ENCODE assay signal across 19 cellular contexts in the genomic region with DNA sequence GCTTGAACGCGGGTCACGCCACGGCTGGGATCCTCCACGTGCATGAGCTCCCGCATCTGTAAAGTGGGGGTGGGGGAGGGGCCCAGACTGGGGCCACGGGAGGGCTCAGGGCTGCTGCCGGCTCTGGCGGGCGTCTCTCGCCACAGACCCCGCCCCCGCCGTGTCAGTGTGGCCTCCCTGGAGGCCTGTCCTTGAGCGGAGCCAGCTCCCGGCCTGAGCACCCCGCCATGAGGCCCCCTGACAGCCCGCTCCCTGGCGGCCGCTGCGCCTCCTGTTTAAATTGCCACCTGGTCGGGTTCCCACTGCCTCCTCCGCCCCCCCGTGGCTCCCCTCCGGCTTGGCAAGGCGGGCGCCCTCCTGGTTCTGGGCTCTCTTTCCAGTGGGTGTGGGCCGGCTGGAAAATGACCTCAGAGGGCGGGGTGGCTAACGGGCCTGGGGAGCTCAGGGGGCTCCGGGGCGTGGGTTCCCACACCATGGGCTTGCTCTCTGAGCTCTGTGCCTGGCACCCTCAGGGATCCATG. TPM values are rescaled to one million over a fixed set of nuclear protein-coding genes. Genes with fewer than 3 reads are reported as not detected.
DNase-seq lines count a peak whose midpoint lies in the region; ATAC-seq and TF ChIP-seq lines count a peak whose summit lies in the region.
"Had no signal": no experiment of that assay in that cellular context is flagged by ENCODE, and none has a peak within 500 bp of the region (broad histone marks: within the 10 kb centered on the region; RNA-seq: fewer than 3 reads in every experiment).

No MANE protein-coding gene starts in this region.

- peaks cover 4% of the 10 kb centered on the region for H3K79me1 ChIP-seq in neuronal stem cell (ENCODE audit: low read depth, low read length)

- POLR2A ChIA-PET in HEK293 (lab: Yijun Ruan, JAX): interaction anchor here (0.5 to 0.7 kb wide), 3 partner anchors 40 to 906 kb away, joined by 5 to 6 read pairs (median 5); partner anchors contain the start of gene DECR2

- no peak overlapping the region for H2AFZ ChIP-seq in neuronal stem cell (ENCODE audit: low read length)

- peak overlapping the region; percentile 99 for H2AK5ac ChIP-seq in neuronal stem cell (ENCODE audit: low read depth, low read length)

- H3K27ac ChIP-seq in HEK293 (ENCODE audit: extremely low read depth, low read depth, low read length): no peak overlapping the region
- peak overlapping the region in 1 of 2 donors; percentile 45 for H3K27ac ChIP-seq in coronary artery
- no peak overlapping the region for H3K27ac ChIP-seq in neuronal stem cell (replicated peaks; ENCODE audit: low read length)

- no peaks in the 10 kb centered on the region for H3K9me3 ChIP-seq in HEK293 (ENCODE audit: control insufficient read depth, insufficient read depth, low read depth, low read length)
- H3K9me3 ChIP-seq in neuronal stem cell (replicated peaks in 1 of 2; ENCODE audit: control insufficient read depth in 2 of 2, insufficient read depth in 1 of 2, low read depth in 1 of 2, low read length in 2 of 2): peaks cover 0 to 4% of the 10 kb centered on the region in 2 donors
- H3K9me3 ChIP-seq: MG63 had no signal

- H4K8ac ChIP-seq in neuronal stem cell (ENCODE audit: low read depth, low read length): no peak overlapping the region

- no peaks in the 10 kb centered on the region for H3K4me1 ChIP-seq in HEK293 (ENCODE audit: control insufficient read depth, insufficient read depth, low read length)
- peaks cover 6 to 16% of the 10 kb centered on the region in 2 donors for H3K4me1 ChIP-seq in neuronal stem cell (ENCODE audit: control insufficient read depth in 2 of 2, insufficient read depth in 1 of 2, low read depth in 1 of 2, low read length in 2 of 2)

- H3K4me2 ChIP-seq in neuronal stem cell (ENCODE audit: insufficient read depth, low read length, poor library complexity, severe bottlenecking): no peak overlapping the region

- peak overlapping the region; percentile 53 for H2BK5ac ChIP-seq in neuronal stem cell (ENCODE audit: low read length)

- DNase-seq in NCI-H345 (lab: John Stamatoyannopoulos, UW) (peak; percentile 12), NCI-H345 treated with DMSO at 0.1 percent for 48 hours (lab: John Stamatoyannopoulos, UW; ENCODE audit: unreplicated experiment) (no peak), coronary artery (ENCODE audit: low spot score) (no peak), neuronal stem cell (ENCODE audit: low spot score) (no peak), iPS-NIHi7 (ENCODE audit: extremely low spot score) (no peak), NCI-H446 treated with DMSO at 0.1 percent for 48 hours (lab: John Stamatoyannopoulos, UW) (no peak)
- DNase-seq: Calu3; CD4-positive, CD25-positive, alpha-beta regulatory T cell; DND-41; GDM1; MG63; NCI-H1105; NCI-H1930; NCI-H526 treated with DMSO at 0.1 percent for 48 hours; NK-92 treated with Interleukin-12 subunit alpha and Interleukin-12 subunit beta, amount 100 ng/mL, for 24 hours; OCI-M1 had no signal

- H2BK15ac ChIP-seq in neuronal stem cell (ENCODE audit: low read length): no peak overlapping the region

- WGBS in neuronal stem cell (ENCODE audit: extremely low coverage in 2 of 2, insufficient read length in 2 of 2, insufficient replicate concordance in 1 of 2), 2 donors: no CpG with 5 or more reads among the region's 32 CpGs

- no peak overlapping the region for H3K9ac ChIP-seq in neuronal stem cell (ENCODE audit: low read depth, low read length, poor library complexity)

- H4K91ac ChIP-seq in neuronal stem cell (ENCODE audit: low read depth, low read length, poor library complexity): no peak overlapping the region

- peak overlapping the region; percentile 70 for H3K18ac ChIP-seq in neuronal stem cell (ENCODE audit: low read length)

- ATAC-seq in GM18517 (IDR thresholded peaks at IDR 0.05; ENCODE audit: unreplicated experiment): no peak
- ATAC-seq: SK-N-SH treated with all-trans-retinoic acid at 6 μM for 48 hours had no signal

- H3K27me3 ChIP-seq in neuronal stem cell (ENCODE audit: control insufficient read depth in 3 of 3, insufficient read depth in 3 of 3, low read depth in 1 of 3, low read length in 3 of 3): peaks cover 0 to 6% (median 0%) of the 10 kb centered on the region in 3 experiments

- H3K4me3 ChIP-seq in HEK293 (ENCODE audit: low read depth, low read length): no peak overlapping the region
- H3K4me3 ChIP-seq in coronary artery: peak overlapping the region; percentile 28
- H3K4me3 ChIP-seq in neuronal stem cell (ENCODE audit: low read length in 2 of 2): no peak overlapping the region
- H3K4me3 ChIP-seq: MG63 had no signal

- peak overlapping the region; percentile 90 for H2BK12ac ChIP-seq in neuronal stem cell (ENCODE audit: low read length)

- no peak overlapping the region for H2BK120ac ChIP-seq in neuronal stem cell (ENCODE audit: low read depth, low read length)

- no peaks in the 10 kb centered on the region for H3K36me3 ChIP-seq in HEK293 (ENCODE audit: control insufficient read depth in 2 of 2, insufficient read depth in 1 of 2, low read length in 2 of 2)
- no peaks in the 10 kb centered on the region for H3K36me3 ChIP-seq in neuronal stem cell (replicated peaks in 1 of 2; ENCODE audit: control insufficient read depth in 2 of 2, insufficient read depth in 2 of 2, low read length in 2 of 2)
- H3K36me3 ChIP-seq: MG63 had no signal

- TF ChIP-seq CTCF in HEK293 (tag by site-specific recombination; IDR thresholded peaks at IDR 0.05) (no peak), coronary artery (IDR thresholded peaks at IDR 0.05) (no peak)

- H3K14ac ChIP-seq in neuronal stem cell (ENCODE audit: low read length): peak overlapping the region; percentile 47

- CTCF ChIA-PET in HEK293 (lab: Yijun Ruan, JAX): no interaction called here

- H3K4ac ChIP-seq in neuronal stem cell (ENCODE audit: low read length): no peak overlapping the region

- H3K23ac ChIP-seq in neuronal stem cell (ENCODE audit: low read depth, low read length, poor library complexity): peak overlapping the region; percentile 65

TF ChIP-seq in HEK293, 187 proteins besides CTCF, POLR2A, EP300 and RAD21 (continues in another document):
- no peak for TF ChIP-seq ZNF837 (tag by site-specific recombination; IDR thresholded peaks at IDR 0.05)
- no peak for TF ChIP-seq GFI1B (tag by site-specific recombination; IDR thresholded peaks at IDR 0.05)
- TF ChIP-seq ZNF449 (tag by site-specific recombination; IDR thresholded peaks at IDR 0.05): no peak
- TF ChIP-seq ZNF514 (tag by site-specific recombination; IDR thresholded peaks at IDR 0.05): no peak
- TF ChIP-seq SETDB1 (IDR thresholded peaks at IDR 0.05; ENCODE audit: insufficient read length, low read length): no peak
- TF ChIP-seq ZNF624 (tag by site-specific recombination; IDR thresholded peaks at IDR 0.05): no peak
- no peak for TF ChIP-seq TRIM28 (IDR thresholded peaks at IDR 0.05; ENCODE audit: borderline replicate concordance, low read length)
- TF ChIP-seq ZNF558 (tag by site-specific recombination; IDR thresholded peaks at IDR 0.05): no peak
- TF ChIP-seq ZNF76 (tag by site-specific recombination; IDR thresholded peaks at IDR 0.05; ENCODE audit: borderline replicate concordance, low read depth): no peak
- TF ChIP-seq ZNF433 (tag by site-specific recombination; IDR thresholded peaks at IDR 0.05; ENCODE audit: low read depth): no peak
- TF ChIP-seq ZNF157 (tag by site-specific recombination; IDR thresholded peaks at IDR 0.05): no peak
- no peak for TF ChIP-seq PRDM6 (tag by site-specific recombination; IDR thresholded peaks at IDR 0.05)
- 0 out of 2 replicates have a peak, but pooled peaks have one; percentile 12 for TF ChIP-seq ZFHX2 (tag by site-specific recombination; conservative IDR thresholded peaks at IDR 0.05)
- no peak for TF ChIP-seq ZNF596 (tag by site-specific recombination; IDR thresholded peaks at IDR 0.05)
- peak; percentile 91 for TF ChIP-seq GLIS1 (tag by site-specific recombination; IDR thresholded peaks at IDR 0.05)
- TF ChIP-seq SP7 (tag by site-specific recombination; IDR thresholded peaks at IDR 0.05): no peak

RNA-seq across cellular contexts. Expression of gene SSTR5, which starts 42.1 kb away (rescaled TPM):
- not detected for polyA plus RNA-seq in neuronal stem cell (2013, experiment 1 of 2)
- not detected for polyA plus RNA-seq in neuronal stem cell (2013, experiment 2 of 2)
- polyA plus RNA-seq: CD4-positive, CD25-positive, alpha-beta regulatory T cell had no signal

RNA-seq across cellular contexts. Expression of gene SOX8, which starts 48.9 kb away (rescaled TPM):
- 5.1 TPM for polyA plus RNA-seq in neuronal stem cell (2013, experiment 1 of 2)
- polyA plus RNA-seq in neuronal stem cell (2013, experiment 2 of 2): 5.2 TPM

RNA-seq across cellular contexts. Expression of gene LMF1, which starts 59.7 kb away (rescaled TPM):
- polyA plus RNA-seq in neuronal stem cell (2013, experiment 1 of 2): 6.9 TPM
- polyA plus RNA-seq in neuronal stem cell (2013, experiment 2 of 2): 6.7 TPM
